Comparison of ENCODE assay signal across 8 cellular contexts in genomic region chr7:130721486-130722277, GRCh38. TPM values are rescaled to one million over a fixed set of nuclear protein-coding genes. Genes with fewer than 3 reads are reported as not detected.
DNase-seq lines count a peak whose midpoint lies in the region; ATAC-seq lines count a peak whose summit lies in the region.

No MANE protein-coding gene starts in this region.

- ATAC-seq in sciatic nerve: peak; percentile 90
- no peak for ATAC-seq in HG02973 (IDR thresholded peaks at IDR 0.05; ENCODE audit: unreplicated experiment)
- ATAC-seq in GM18909 (IDR thresholded peaks at IDR 0.05; ENCODE audit: poor library complexity, unreplicated experiment): no peak

- intact Hi-C loops in sciatic nerve (cut with DNase I): no loop called here

- peak; percentile 22 for DNase-seq in stimulated activated CD4-positive, alpha-beta T cell treated with anti-CD3 and anti-CD28 coated beads, Interleukin-4, amount 100 ng/mL, for 24 hours
- DNase-seq in stimulated activated CD4-positive, alpha-beta T cell treated with anti-CD3 and anti-CD28 coated beads, Interleukin-4, amount 100 ng/mL, for 4 hours: no peak
- DNase-seq in NCI-H226 (peak; percentile 42), amygdala (lab: John Stamatoyannopoulos, UW) (peak in 46 of 56 donors; percentile 1 to 85 (median 36)), hypothalamus (lab: John Stamatoyannopoulos, UW) (peak in 42 of 51 donors; percentile 0 to 80 (median 39)), sciatic nerve (ENCODE audit: low spot score) (peak; percentile 73)

RNA-seq across cellular contexts. Expression of gene KLF14, which starts 12.3 kb away (rescaled TPM):
- 1.1 TPM for total RNA-seq in sciatic nerve

RNA-seq across cellular contexts. Expression of gene TSGA13, which starts 35.3 kb away (rescaled TPM):
- total RNA-seq in sciatic nerve: not detected

RNA-seq across cellular contexts. Expression of gene COPG2, which starts 53.1 kb away (rescaled TPM):
- total RNA-seq in sciatic nerve: 21.8 TPM

Comparison
In these comparisons a context has a peak if more than half of its experiments do, and no peak if none do; other contexts are left out.
1. DNase-seq: peak in stimulated activated CD4-positive, alpha-beta T cell treated with anti-CD3 and anti-CD28 coated beads, Interleukin-4, amount 100 ng/mL, for 24 hours (single experiment), NCI-H226 (single experiment), amygdala (46 of 56), hypothalamus (42 of 51) and sciatic nerve (single experiment); none in stimulated activated CD4-positive, alpha-beta T cell treated with anti-CD3 and anti-CD28 coated beads, Interleukin-4, amount 100 ng/mL, for 4 hours (0 of 2).